ENCODE assay signal across 11 cellular contexts in genomic region chr1:66372522-66373071, GRCh38.
DNase-seq lines count a peak whose midpoint lies in the region; ATAC-seq and TF ChIP-seq lines count a peak whose summit lies in the region.
"Had no signal": no experiment of that assay in that cellular context is flagged by ENCODE, and none has a peak within 500 bp of the region (broad histone marks: within the 10 kb centered on the region; RNA-seq: fewer than 3 reads in every experiment).

No MANE protein-coding gene starts in this region.

- no peak for TF ChIP-seq CTCF in natural killer cell (IDR thresholded peaks at IDR 0.05)

- CTCF ChIA-PET in activated naive CD4-positive, alpha-beta T cell treated with anti-CD3 and anti-CD28 coated beads, Interleukin-2, amount 10 ng/mL, durations not matched to agents 7 days and 5 days (lab: Charles Lee) = interaction anchor here (0.6 to 1.3 kb wide), 5 partner anchors 12 to 283 kb away, joined by 3 to 6 read pairs (median 3); no protein-coding TSS in a partner anchor

- ATAC-seq in CD4-positive, CD25-positive, alpha-beta regulatory T cell (ENCODE audit: low read depth in 2 of 2) = no peak
- ATAC-seq in GM19455 (IDR thresholded peaks at IDR 0.05; ENCODE audit: unreplicated experiment) (peak; percentile 19), natural killer cell (no peak)
- ATAC-seq: esophagus mucosa had no signal

- no peak for DNase-seq in CD4-positive, CD25-positive, alpha-beta regulatory T cell
- DNase-seq in activated naive CD4-positive, alpha-beta T cell treated with anti-CD3 and anti-CD28 coated beads, Interleukin-2, amount 10 ng/mL, durations not matched to agents 7 days and 5 days = no peak
- DNase-seq in natural killer cell (no peak), hippocampal formation (lab: John Stamatoyannopoulos, UW) (no peak), RKO (ENCODE audit: low spot score) (no peak), NCI-H526 (lab: John Stamatoyannopoulos, UW) (no peak), DMS 273 (lab: John Stamatoyannopoulos, UW; ENCODE audit: unreplicated experiment) (no peak)
- DNase-seq: NCI-H1694 had no signal

- intact Hi-C loops in natural killer cell (cut with micrococcal nuclease) = no loop called here

- H3K9me3 ChIP-seq in CD4-positive, CD25-positive, alpha-beta regulatory T cell (ENCODE audit: control insufficient read depth in 2 of 2, low read length in 2 of 2) = no peaks in the 10 kb centered on the region

- no peaks in the 10 kb centered on the region for H3K27me3 Mint-ChIP-seq in CD4-positive, CD25-positive, alpha-beta regulatory T cell
- no peaks in the 10 kb centered on the region for H3K27me3 Mint-ChIP-seq in activated naive CD4-positive, alpha-beta T cell treated with anti-CD3 and anti-CD28 coated beads, Interleukin-2, amount 10 ng/mL, durations not matched to agents 7 days and 5 days
- H3K27me3 Mint-ChIP-seq in natural killer cell (ENCODE audit: low read depth in 2 of 2) = no peaks in the 10 kb centered on the region

- peak overlapping the region; percentile 86 for H3K27ac ChIP-seq in CD4-positive, CD25-positive, alpha-beta regulatory T cell (ENCODE audit: insufficient read depth, low read length, poor library complexity, severe bottlenecking)

- peaks cover 63% of the 10 kb centered on the region for H3K4me1 ChIP-seq in CD4-positive, CD25-positive, alpha-beta regulatory T cell (ENCODE audit: control insufficient read depth, insufficient read depth, low read length, poor library complexity, severe bottlenecking)

- H3K36me3 ChIP-seq in CD4-positive, CD25-positive, alpha-beta regulatory T cell (ENCODE audit: control insufficient read depth, insufficient read depth, low read length) = peaks cover 54% of the 10 kb centered on the region

- H3K27ac Mint-ChIP-seq in CD4-positive, CD25-positive, alpha-beta regulatory T cell = peak overlapping the region; percentile 78 to 98 (median 91)
- peak overlapping the region; percentile 35 for H3K27ac Mint-ChIP-seq in activated naive CD4-positive, alpha-beta T cell treated with anti-CD3 and anti-CD28 coated beads, Interleukin-2, amount 10 ng/mL, durations not matched to agents 7 days and 5 days
- peak overlapping the region; percentile 66 to 82 for H3K27ac Mint-ChIP-seq in natural killer cell

- H3K4me1 Mint-ChIP-seq in CD4-positive, CD25-positive, alpha-beta regulatory T cell = peaks cover 53 to 87% (median 76%) of the 10 kb centered on the region in 4 donors
- peaks cover 71% of the 10 kb centered on the region for H3K4me1 Mint-ChIP-seq in activated naive CD4-positive, alpha-beta T cell treated with anti-CD3 and anti-CD28 coated beads, Interleukin-2, amount 10 ng/mL, durations not matched to agents 7 days and 5 days
- H3K4me1 Mint-ChIP-seq in natural killer cell = peaks cover 31 to 34% of the 10 kb centered on the region in 2 donors

- peak overlapping the region; percentile 63 to 77 (median 71) for H3K4me3 Mint-ChIP-seq in CD4-positive, CD25-positive, alpha-beta regulatory T cell
- no peak overlapping the region for H3K4me3 Mint-ChIP-seq in activated naive CD4-positive, alpha-beta T cell treated with anti-CD3 and anti-CD28 coated beads, Interleukin-2, amount 10 ng/mL, durations not matched to agents 7 days and 5 days
- no peak overlapping the region for H3K4me3 Mint-ChIP-seq in natural killer cell

- peak overlapping the region; percentile 46 for H3K4me3 ChIP-seq in CD4-positive, CD25-positive, alpha-beta regulatory T cell (ENCODE audit: low read depth, low read length)
- H3K4me3 ChIP-seq: lung had no signal

- peaks cover 44% of the 10 kb centered on the region for H3K36me3 Mint-ChIP-seq in CD4-positive, CD25-positive, alpha-beta regulatory T cell
- peaks cover 62% of the 10 kb centered on the region for H3K36me3 Mint-ChIP-seq in activated naive CD4-positive, alpha-beta T cell treated with anti-CD3 and anti-CD28 coated beads, Interleukin-2, amount 10 ng/mL, durations not matched to agents 7 days and 5 days
- H3K36me3 Mint-ChIP-seq in natural killer cell = peaks cover 5% of the 10 kb centered on the region

- H3K9me3 Mint-ChIP-seq in CD4-positive, CD25-positive, alpha-beta regulatory T cell = peaks cover 0 to 2% (median 0%) of the 10 kb centered on the region in 7 donors
- no peaks in the 10 kb centered on the region for H3K9me3 Mint-ChIP-seq in activated naive CD4-positive, alpha-beta T cell treated with anti-CD3 and anti-CD28 coated beads, Interleukin-2, amount 10 ng/mL, durations not matched to agents 7 days and 5 days
- H3K9me3 Mint-ChIP-seq in natural killer cell = no peaks in the 10 kb centered on the region

- H3K27me3 ChIP-seq in CD4-positive, CD25-positive, alpha-beta regulatory T cell (ENCODE audit: control insufficient read depth, insufficient read depth, low read length) = no peaks in the 10 kb centered on the region

Comparison
In these comparisons a context has a peak if more than half of its experiments do, and no peak if none do; other contexts are left out.
1. H3K27ac Mint-ChIP-seq: peak in every context shown above with its lines; median percentile 91 in CD4-positive, CD25-positive, alpha-beta regulatory T cell; 74 in natural killer cell; 35 in activated naive CD4-positive, alpha-beta T cell treated with anti-CD3 and anti-CD28 coated beads, Interleukin-2, amount 10 ng/mL, durations not matched to agents 7 days and 5 days.
2. H3K4me3 Mint-ChIP-seq: peak in CD4-positive, CD25-positive, alpha-beta regulatory T cell (4 of 4); none in activated naive CD4-positive, alpha-beta T cell treated with anti-CD3 and anti-CD28 coated beads, Interleukin-2, amount 10 ng/mL, durations not matched to agents 7 days and 5 days (single experiment) and natural killer cell (single experiment).